In the genomic region with DNA sequence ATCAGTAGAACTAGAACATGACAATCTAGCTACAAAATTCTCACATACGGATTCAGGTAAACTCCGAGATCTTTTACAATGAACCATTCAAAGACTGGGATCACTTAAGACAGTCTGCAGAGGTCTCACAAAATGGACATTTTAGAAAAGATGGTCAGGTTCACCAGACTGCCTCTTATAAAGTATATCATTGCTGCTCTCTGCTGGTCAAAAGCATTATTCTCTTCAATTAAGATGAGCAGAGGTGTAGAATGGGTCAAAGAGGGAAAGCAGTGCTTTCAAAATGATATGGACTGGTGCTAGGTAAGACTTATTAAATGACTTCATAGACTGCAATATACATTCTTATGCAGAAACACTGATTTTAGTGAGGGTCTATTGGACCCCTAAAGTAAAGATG, we compare ENCODE assay signal across 8 cellular contexts.
A peak's percentile ranks its signal among the peaks of the same experiment; 100 is the strongest.
DNase-seq lines count a peak whose midpoint lies in the region; ATAC-seq and TF ChIP-seq lines count a peak whose summit lies in the region.

No MANE protein-coding gene starts in this region.

- no peak overlapping the region for H3K27ac ChIP-seq in adrenal gland

- CTCF ChIA-PET in WTC11 (lab: Charles Lee), result interaction anchor here (1.1 kb wide), 1 partner anchor 362 kb away, joined by 6 read pairs; no protein-coding TSS in a partner anchor

- H3K36me3 Mint-ChIP-seq in WTC11, result no peaks in the 10 kb centered on the region
- H3K36me3 Mint-ChIP-seq in activated naive CD4-positive, alpha-beta T cell treated with anti-CD3 and anti-CD28 coated beads, Interleukin-2, amount 50 U/mL, for 72 hours, result no peaks in the 10 kb centered on the region

- no peak overlapping the region for H3K4me3 ChIP-seq in adrenal gland

- H3K27me3 Mint-ChIP-seq in WTC11 (ENCODE audit: low read depth), result no peaks in the 10 kb centered on the region

- no peaks in the 10 kb centered on the region for H3K4me1 Mint-ChIP-seq in WTC11

- 0 out of 2 replicates have a peak, but pooled peaks have one; percentile 16 for TF ChIP-seq CTCF in WTC11 (IDR thresholded peaks at IDR 0.05)
- peak in 3 of 6 experiments; percentile 13 to 31 (median 25) for TF ChIP-seq CTCF in adrenal gland (IDR thresholded peaks at IDR 0.05)

- no peaks in the 10 kb centered on the region for H3K36me3 ChIP-seq in adrenal gland (replicated peaks in 1 of 2)

- DNase-seq in COLO829 (ENCODE audit: low spot score) (peak; percentile 6), NAMALWA (ENCODE audit: low spot score) (peak; percentile 41), WTC11 (ENCODE audit: low spot score) (no peak), kidney glomerular epithelial cell (lab: John Stamatoyannopoulos, UW) (peak; percentile 49), adrenal gland (no peak)
- no peak for DNase-seq in activated CD8-positive, alpha-beta memory T cell treated with anti-CD3 and anti-CD28 coated beads for 24 hours
- DNase-seq in activated naive CD4-positive, alpha-beta T cell treated with anti-CD3 and anti-CD28 coated beads, Interleukin-2, amount 50 U/mL, for 72 hours (ENCODE audit: low spot score in 2 of 2), result no peak

- H3K27me3 ChIP-seq in adrenal gland, result no peaks in the 10 kb centered on the region

- no peaks in the 10 kb centered on the region for H3K9me3 Mint-ChIP-seq in WTC11
- peaks cover 3 to 14% of the 10 kb centered on the region in 2 donors for H3K9me3 Mint-ChIP-seq in activated naive CD4-positive, alpha-beta T cell treated with anti-CD3 and anti-CD28 coated beads, Interleukin-2, amount 50 U/mL, for 72 hours

- intact Hi-C loops in adrenal gland (cut with DNase I), result loop anchor here in 1 of 2 donors (10.0 kb wide), 1 partner anchor 360 kb away; no protein-coding TSS in a partner anchor

- no peak overlapping the region for H3K4me3 Mint-ChIP-seq in WTC11

- ATAC-seq in WTC11 (peak; percentile 68), GM21360 (IDR thresholded peaks at IDR 0.05; ENCODE audit: unreplicated experiment) (no peak)
- ATAC-seq in activated naive CD4-positive, alpha-beta T cell treated with anti-CD3 and anti-CD28 coated beads, Interleukin-2, amount 50 U/mL, for 72 hours, result no peak

- no peak overlapping the region for H3K27ac Mint-ChIP-seq in WTC11
- no peak overlapping the region for H3K27ac Mint-ChIP-seq in activated naive CD4-positive, alpha-beta T cell treated with anti-CD3 and anti-CD28 coated beads, Interleukin-2, amount 50 U/mL, for 72 hours

- no peaks in the 10 kb centered on the region for H3K9me3 ChIP-seq in adrenal gland (replicated peaks in 1 of 3)

- POLR2A ChIA-PET in WTC11 (lab: Charles Lee), result no interaction called here

- WGBS in adrenal gland, 4 donors, result 52 to 80% (median 70%) methylated on average over 2 of the region's 2 CpGs

- no peaks in the 10 kb centered on the region for H3K4me1 ChIP-seq in adrenal gland (replicated peaks in 1 of 2)

- TF ChIP-seq POLR2A in adrenal gland (IDR thresholded peaks at IDR 0.05), result no peak

TF ChIP-seq in WTC11, 78 proteins besides CTCF, POLR2A, EP300 and RAD21 (continues in another document):
- TF ChIP-seq, protein P1, sequence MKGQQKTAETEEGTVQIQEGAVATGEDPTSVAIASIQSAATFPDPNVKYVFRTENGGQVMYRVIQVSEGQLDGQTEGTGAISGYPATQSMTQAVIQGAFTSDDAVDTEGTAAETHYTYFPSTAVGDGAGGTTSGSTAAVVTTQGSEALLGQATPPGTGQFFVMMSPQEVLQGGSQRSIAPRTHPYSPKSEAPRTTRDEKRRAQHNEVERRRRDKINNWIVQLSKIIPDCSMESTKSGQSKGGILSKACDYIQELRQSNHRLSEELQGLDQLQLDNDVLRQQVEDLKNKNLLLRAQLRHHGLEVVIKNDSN (CRISPR knock-in tag; IDR thresholded peaks at IDR 0.05), result no peak
- TF ChIP-seq, protein P2, sequence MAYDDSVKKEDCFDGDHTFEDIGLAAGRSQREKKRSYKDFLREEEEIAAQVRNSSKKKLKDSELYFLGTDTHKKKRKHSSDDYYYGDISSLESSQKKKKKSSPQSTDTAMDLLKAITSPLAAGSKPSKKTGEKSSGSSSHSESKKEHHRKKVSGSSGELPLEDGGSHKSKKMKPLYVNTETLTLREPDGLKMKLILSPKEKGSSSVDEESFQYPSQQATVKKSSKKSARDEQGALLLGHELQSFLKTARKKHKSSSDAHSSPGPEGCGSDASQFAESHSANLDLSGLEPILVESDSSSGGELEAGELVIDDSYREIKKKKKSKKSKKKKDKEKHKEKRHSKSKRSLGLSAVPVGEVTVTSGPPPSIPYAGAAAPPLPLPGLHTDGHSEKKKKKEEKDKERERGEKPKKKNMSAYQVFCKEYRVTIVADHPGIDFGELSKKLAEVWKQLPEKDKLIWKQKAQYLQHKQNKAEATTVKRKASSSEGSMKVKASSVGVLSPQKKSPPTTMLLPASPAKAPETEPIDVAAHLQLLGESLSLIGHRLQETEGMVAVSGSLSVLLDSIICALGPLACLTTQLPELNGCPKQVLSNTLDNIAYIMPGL (CRISPR knock-in tag; IDR thresholded peaks at IDR 0.05), result no peak
- TF ChIP-seq, protein P3, sequence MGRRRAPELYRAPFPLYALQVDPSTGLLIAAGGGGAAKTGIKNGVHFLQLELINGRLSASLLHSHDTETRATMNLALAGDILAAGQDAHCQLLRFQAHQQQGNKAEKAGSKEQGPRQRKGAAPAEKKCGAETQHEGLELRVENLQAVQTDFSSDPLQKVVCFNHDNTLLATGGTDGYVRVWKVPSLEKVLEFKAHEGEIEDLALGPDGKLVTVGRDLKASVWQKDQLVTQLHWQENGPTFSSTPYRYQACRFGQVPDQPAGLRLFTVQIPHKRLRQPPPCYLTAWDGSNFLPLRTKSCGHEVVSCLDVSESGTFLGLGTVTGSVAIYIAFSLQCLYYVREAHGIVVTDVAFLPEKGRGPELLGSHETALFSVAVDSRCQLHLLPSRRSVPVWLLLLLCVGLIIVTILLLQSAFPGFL (CRISPR knock-in tag; IDR thresholded peaks at IDR 0.05; ENCODE audit: borderline replicate concordance), result no peak
- TF ChIP-seq PRRX2 (CRISPR knock-in tag; IDR thresholded peaks at IDR 0.05) (no peak), NR1H2 (CRISPR knock-in tag; IDR thresholded peaks at IDR 0.05) (no peak), OVOL2 (CRISPR knock-in tag; IDR thresholded peaks at IDR 0.05; ENCODE audit: borderline replicate concordance) (no peak), JUN (CRISPR knock-in tag; IDR thresholded peaks at IDR 0.05) (no peak)
- TF ChIP-seq, protein P4, sequence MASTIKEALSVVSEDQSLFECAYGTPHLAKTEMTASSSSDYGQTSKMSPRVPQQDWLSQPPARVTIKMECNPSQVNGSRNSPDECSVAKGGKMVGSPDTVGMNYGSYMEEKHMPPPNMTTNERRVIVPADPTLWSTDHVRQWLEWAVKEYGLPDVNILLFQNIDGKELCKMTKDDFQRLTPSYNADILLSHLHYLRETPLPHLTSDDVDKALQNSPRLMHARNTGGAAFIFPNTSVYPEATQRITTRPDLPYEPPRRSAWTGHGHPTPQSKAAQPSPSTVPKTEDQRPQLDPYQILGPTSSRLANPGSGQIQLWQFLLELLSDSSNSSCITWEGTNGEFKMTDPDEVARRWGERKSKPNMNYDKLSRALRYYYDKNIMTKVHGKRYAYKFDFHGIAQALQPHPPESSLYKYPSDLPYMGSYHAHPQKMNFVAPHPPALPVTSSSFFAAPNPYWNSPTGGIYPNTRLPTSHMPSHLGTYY (CRISPR knock-in tag; IDR thresholded peaks at IDR 0.05), result no peak
- TF ChIP-seq, protein P5, sequence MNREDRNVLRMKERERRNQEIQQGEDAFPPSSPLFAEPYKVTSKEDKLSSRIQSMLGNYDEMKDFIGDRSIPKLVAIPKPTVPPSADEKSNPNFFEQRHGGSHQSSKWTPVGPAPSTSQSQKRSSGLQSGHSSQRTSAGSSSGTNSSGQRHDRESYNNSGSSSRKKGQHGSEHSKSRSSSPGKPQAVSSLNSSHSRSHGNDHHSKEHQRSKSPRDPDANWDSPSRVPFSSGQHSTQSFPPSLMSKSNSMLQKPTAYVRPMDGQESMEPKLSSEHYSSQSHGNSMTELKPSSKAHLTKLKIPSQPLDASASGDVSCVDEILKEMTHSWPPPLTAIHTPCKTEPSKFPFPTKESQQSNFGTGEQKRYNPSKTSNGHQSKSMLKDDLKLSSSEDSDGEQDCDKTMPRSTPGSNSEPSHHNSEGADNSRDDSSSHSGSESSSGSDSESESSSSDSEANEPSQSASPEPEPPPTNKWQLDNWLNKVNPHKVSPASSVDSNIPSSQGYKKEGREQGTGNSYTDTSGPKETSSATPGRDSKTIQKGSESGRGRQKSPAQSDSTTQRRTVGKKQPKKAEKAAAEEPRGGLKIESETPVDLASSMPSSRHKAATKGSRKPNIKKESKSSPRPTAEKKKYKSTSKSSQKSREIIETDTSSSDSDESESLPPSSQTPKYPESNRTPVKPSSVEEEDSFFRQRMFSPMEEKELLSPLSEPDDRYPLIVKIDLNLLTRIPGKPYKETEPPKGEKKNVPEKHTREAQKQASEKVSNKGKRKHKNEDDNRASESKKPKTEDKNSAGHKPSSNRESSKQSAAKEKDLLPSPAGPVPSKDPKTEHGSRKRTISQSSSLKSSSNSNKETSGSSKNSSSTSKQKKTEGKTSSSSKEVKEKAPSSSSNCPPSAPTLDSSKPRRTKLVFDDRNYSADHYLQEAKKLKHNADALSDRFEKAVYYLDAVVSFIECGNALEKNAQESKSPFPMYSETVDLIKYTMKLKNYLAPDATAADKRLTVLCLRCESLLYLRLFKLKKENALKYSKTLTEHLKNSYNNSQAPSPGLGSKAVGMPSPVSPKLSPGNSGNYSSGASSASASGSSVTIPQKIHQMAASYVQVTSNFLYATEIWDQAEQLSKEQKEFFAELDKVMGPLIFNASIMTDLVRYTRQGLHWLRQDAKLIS (CRISPR knock-in tag; IDR thresholded peaks at IDR 0.05; ENCODE audit: borderline replicate concordance), result no peak
- TF ChIP-seq, protein P6, sequence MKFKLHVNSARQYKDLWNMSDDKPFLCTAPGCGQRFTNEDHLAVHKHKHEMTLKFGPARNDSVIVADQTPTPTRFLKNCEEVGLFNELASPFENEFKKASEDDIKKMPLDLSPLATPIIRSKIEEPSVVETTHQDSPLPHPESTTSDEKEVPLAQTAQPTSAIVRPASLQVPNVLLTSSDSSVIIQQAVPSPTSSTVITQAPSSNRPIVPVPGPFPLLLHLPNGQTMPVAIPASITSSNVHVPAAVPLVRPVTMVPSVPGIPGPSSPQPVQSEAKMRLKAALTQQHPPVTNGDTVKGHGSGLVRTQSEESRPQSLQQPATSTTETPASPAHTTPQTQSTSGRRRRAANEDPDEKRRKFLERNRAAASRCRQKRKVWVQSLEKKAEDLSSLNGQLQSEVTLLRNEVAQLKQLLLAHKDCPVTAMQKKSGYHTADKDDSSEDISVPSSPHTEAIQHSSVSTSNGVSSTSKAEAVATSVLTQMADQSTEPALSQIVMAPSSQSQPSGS (CRISPR knock-in tag; IDR thresholded peaks at IDR 0.05; ENCODE audit: borderline replicate concordance, low read depth), result no peak

Comparison
In these comparisons a context has a peak if more than half of its experiments do, and no peak if none do; other contexts are left out.
1. DNase-seq: peak in COLO829 (single experiment), NAMALWA (single experiment) and kidney glomerular epithelial cell (single experiment); none in WTC11 (single experiment), activated CD8-positive, alpha-beta memory T cell treated with anti-CD3 and anti-CD28 coated beads for 24 hours (single experiment), activated naive CD4-positive, alpha-beta T cell treated with anti-CD3 and anti-CD28 coated beads, Interleukin-2, amount 50 U/mL, for 72 hours (0 of 2) and adrenal gland (0 of 7).